In genomic region chr15:82539690-82540054, GRCh38 we compare ENCODE assay signal across 8 cellular contexts. TPM values are rescaled to one million over a fixed set of nuclear protein-coding genes. Genes with fewer than 3 reads are reported as not detected.
DNase-seq lines count a peak whose midpoint lies in the region; ATAC-seq and TF ChIP-seq lines count a peak whose summit lies in the region.

No MANE protein-coding gene starts in this region.

- peaks cover 38% of the 10 kb centered on the region for H3K79me2 ChIP-seq in PC-9 (ENCODE audit: low read depth)

- H2AFZ ChIP-seq in PC-9 (no peak overlapping the region), neuron (ENCODE audit: low read depth, low read length) (peak overlapping the region; percentile 40)

- POLR2A ChIA-PET in PC-9 (lab: Charles Lee; ENCODE audit: unreplicated experiment) = interaction anchor here (0.6 to 0.7 kb wide), 2 partner anchors 208 to 274 kb away, joined by 5 to 7 read pairs; no protein-coding TSS in a partner anchor

- H3K9me2 ChIP-seq in PC-9 (ENCODE audit: insufficient read depth) = no peaks in the 10 kb centered on the region

- H3F3A ChIP-seq in PC-9 (ENCODE audit: insufficient read depth, low read depth) = peaks cover 50% of the 10 kb centered on the region

- no peaks in the 10 kb centered on the region for H3K9me3 ChIP-seq in PC-9 (ENCODE audit: insufficient read depth, low read depth)
- H3K9me3 ChIP-seq in neuron (ENCODE audit: low read length) = no peaks in the 10 kb centered on the region

- H3K4me3 ChIP-seq in PC-9 (peak overlapping the region; percentile 100), neuron (ENCODE audit: low read length) (peak overlapping the region; percentile 99)

- BruUV-seq in PC-9 (replicated peaks; lab: Mats Ljungman, UMichigan) = TSS peak; percentile 52

- H3K36me3 ChIP-seq in PC-9 (ENCODE audit: low read depth) (peaks cover 41% of the 10 kb centered on the region), neuron (ENCODE audit: insufficient read depth, low read length) (peaks cover 36% of the 10 kb centered on the region)

- H3K4me1 ChIP-seq in PC-9 (replicated peaks; ENCODE audit: insufficient read depth) (peaks cover 15% of the 10 kb centered on the region; the same call in 1 of the 2 replicates), neuron (ENCODE audit: insufficient read depth, low read length) (peaks cover 40% of the 10 kb centered on the region)

- intact Hi-C loops in PC-9 (cut with micrococcal nuclease; ENCODE audit: unreplicated experiment) = loop anchor here (1.0 to 2.0 kb wide), 3 partner anchors 211 to 461 kb away; partner anchors contain the start of gene WHAMM

- TF ChIP-seq CTCF in PC-9 (conservative IDR thresholded peaks at IDR 0.05) = no peak

- DNase-seq in PC-9 (no peak), NCI-H69 (lab: John Stamatoyannopoulos, UW) (no peak)

- CTCF ChIA-PET in PC-9 (lab: Charles Lee) = interaction anchor here (0.6 to 1.0 kb wide), 2 partner anchors 12 to 14 kb away, joined by 3 read pairs; no protein-coding TSS in a partner anchor

- peaks cover 43% of the 10 kb centered on the region for H4K20me1 ChIP-seq in PC-9 (ENCODE audit: insufficient read depth)

- H3K27me3 ChIP-seq in PC-9 (ENCODE audit: insufficient read depth, low read depth) (no peaks in the 10 kb centered on the region), neuron (ENCODE audit: insufficient read depth, low read length) (no peaks in the 10 kb centered on the region)

- peak overlapping the region; percentile 96 for H3K4me2 ChIP-seq in PC-9

- ATAC-seq in GM18909 (IDR thresholded peaks at IDR 0.05; ENCODE audit: poor library complexity, unreplicated experiment) = peak; percentile 0
- ATAC-seq in esophagus mucosa = peak; percentile 3
- ATAC-seq in HG02938 (IDR thresholded peaks at IDR 0.05; ENCODE audit: unreplicated experiment) = no peak
- ATAC-seq in HG02623 (IDR thresholded peaks at IDR 0.05; ENCODE audit: unreplicated experiment) = no peak
- no peak for ATAC-seq in HG03439 (IDR thresholded peaks at IDR 0.05; ENCODE audit: unreplicated experiment)

- peak overlapping the region; percentile 88 for H3K27ac ChIP-seq in PC-9

RNA-seq across cellular contexts. Expression of gene RPS17, which starts 0.6 kb away (rescaled TPM):
- 1,891 and 1,969 TPM in 2 replicates for total RNA-seq in PC-9 (2021)
- 2,071 TPM for total RNA-seq in esophagus mucosa

Comparison
In these comparisons a context has a peak if more than half of its experiments do, and no peak if none do; other contexts are left out.
1. ATAC-seq: peak in GM18909 (single experiment) and esophagus mucosa (single experiment); none in HG02938 (single experiment), HG02623 (single experiment) and HG03439 (single experiment).